Comparison of ENCODE assay signal across 8 cellular contexts in genomic region chr6:33418690-33419291, GRCh38. TPM values are rescaled to one million over a fixed set of nuclear protein-coding genes. Genes with fewer than 3 reads are reported as not detected.
DNase-seq lines count a peak whose midpoint lies in the region; ATAC-seq and TF ChIP-seq lines count a peak whose summit lies in the region.

No MANE protein-coding gene starts in this region.

- H3K4me1 ChIP-seq in CD8-positive, alpha-beta memory T cell (ENCODE audit: insufficient read depth, low read length) = peaks cover 45% of the 10 kb centered on the region
- H3K4me1 ChIP-seq in PC-3 (ENCODE audit: insufficient read depth, low read length) (peaks cover 28% of the 10 kb centered on the region), mononuclear cell (ENCODE audit: insufficient read depth, low read length) (peaks cover 53% of the 10 kb centered on the region), vagina (peaks cover 48% of the 10 kb centered on the region)

- TSS peak; percentile 75 for BruUV-seq in PC-3 (replicated peaks; lab: Mats Ljungman, UMichigan)

- peaks cover 0 to 3% of the 10 kb centered on the region in 2 donors for H3K27me3 Mint-ChIP-seq in CD8-positive, alpha-beta memory T cell

- no peaks in the 10 kb centered on the region for H3K27me3 ChIP-seq in CD8-positive, alpha-beta memory T cell (ENCODE audit: insufficient read depth, low read length, poor library complexity, severe bottlenecking)
- H3K27me3 ChIP-seq in PC-3 (ENCODE audit: low read length) (no peaks in the 10 kb centered on the region), mononuclear cell (ENCODE audit: insufficient read depth, low read length) (no peaks in the 10 kb centered on the region), vagina (no peaks in the 10 kb centered on the region)

- H3K9me3 Mint-ChIP-seq in CD8-positive, alpha-beta memory T cell = peaks cover 0 to 2% (median 0%) of the 10 kb centered on the region in 5 donors

- peak overlapping the region; percentile 76 for H2AFZ ChIP-seq in PC-3 (ENCODE audit: low read length)

- no peaks in the 10 kb centered on the region for H4K20me1 ChIP-seq in PC-3 (ENCODE audit: low read length)

- DNase-seq in CD8-positive, alpha-beta memory T cell = peak in 4 of 5 donors; percentile 50 to 76 (median 70)
- DNase-seq in PC-3 (no peak), cardiac fibroblast (ENCODE audit: low read depth in 2 of 2) (peak; percentile 41 to 42), vagina (ENCODE audit: extremely low spot score in 2 of 2) (no peak), inferior parietal cortex (ENCODE audit: extremely low spot score) (no peak), COLO668 (lab: John Stamatoyannopoulos, UW; ENCODE audit: unreplicated experiment) (no peak)

- H3K9ac ChIP-seq in PC-3 (ENCODE audit: low read length) = peak overlapping the region; percentile 46

- peaks cover 59 to 63% (median 59%) of the 10 kb centered on the region in 3 donors for H3K4me1 Mint-ChIP-seq in CD8-positive, alpha-beta memory T cell

- H3K9me2 ChIP-seq in PC-3 (replicated peaks; ENCODE audit: low read length) = no peaks in the 10 kb centered on the region

- peak overlapping the region; percentile 89 to 100 (median 100) for H3K27ac Mint-ChIP-seq in CD8-positive, alpha-beta memory T cell

- ATAC-seq in PC-3 (no peak), GM19035 (IDR thresholded peaks at IDR 0.05; ENCODE audit: unreplicated experiment) (no peak)

- peak overlapping the region; percentile 99 for H3K4me2 ChIP-seq in PC-3 (ENCODE audit: low read length)

- peak overlapping the region; percentile 68 for H3K4me3 ChIP-seq in CD8-positive, alpha-beta memory T cell (ENCODE audit: low read length)
- peak overlapping the region; percentile 47; the same call in 1 of the 2 replicates for H3K4me3 ChIP-seq in PC-3 (ENCODE audit: low read length)
- peak overlapping the region; percentile 23 to 39 for H3K4me3 ChIP-seq in cardiac fibroblast (replicated peaks in 1 of 2; ENCODE audit: low read depth in 2 of 2, low read length in 2 of 2)
- peak overlapping the region; percentile 43 for H3K4me3 ChIP-seq in mononuclear cell (ENCODE audit: low read length)
- H3K4me3 ChIP-seq in vagina = peak overlapping the region; percentile 60 to 71

- H3K27ac ChIP-seq in CD8-positive, alpha-beta memory T cell (ENCODE audit: low read depth, low read length) = peak overlapping the region; percentile 90
- H3K27ac ChIP-seq in PC-3 (ENCODE audit: low read length) = peak overlapping the region; percentile 44
- H3K27ac ChIP-seq in vagina = peak overlapping the region; percentile 98

- H3K9me3 ChIP-seq in CD8-positive, alpha-beta memory T cell (ENCODE audit: low read length) = no peaks in the 10 kb centered on the region
- H3K9me3 ChIP-seq in PC-3 (ENCODE audit: low read length) (no peaks in the 10 kb centered on the region), mononuclear cell (ENCODE audit: low read depth, low read length) (no peaks in the 10 kb centered on the region), vagina (no peaks in the 10 kb centered on the region)

- H3K79me2 ChIP-seq in PC-3 (ENCODE audit: low read length) = peaks cover 27% of the 10 kb centered on the region

- H3F3A ChIP-seq in PC-3 (ENCODE audit: low read length, unreplicated experiment) = no peaks in the 10 kb centered on the region

- TF ChIP-seq CTCF in PC-3 (conservative IDR thresholded peaks at IDR 0.05; ENCODE audit: low read depth, low read length) = no peak; the same call in 1 of the 2 replicates
- no peak for TF ChIP-seq CTCF in cardiac fibroblast (IDR thresholded peaks at IDR 0.05; ENCODE audit: low read depth, low read length)
- TF ChIP-seq CTCF in vagina (IDR thresholded peaks at IDR 0.05) = no peak

- TF ChIP-seq POLR2A in vagina (IDR thresholded peaks at IDR 0.05) = no peak

- intact Hi-C loops in PC-3 (cut with micrococcal nuclease) (loop anchor here (1.0 to 10.0 kb wide), 2 partner anchors 8 to 214 kb away; partner anchors contain the start of genes HSD17B8, RING1, RXRB and SLC39A7), vagina (cut with DNase I) (loop anchor here (5.0 kb wide), 1 partner anchor 101 kb away; the partner anchor contains the start of gene ZBTB22)

- POLR2A ChIA-PET in CD8-positive, alpha-beta memory T cell (lab: Charles Lee) = interaction anchor here (0.5 to 1.6 kb wide), 10 partner anchors 9 to 1589 kb away, joined by 3 to 8 read pairs (median 4); partner anchors contain the start of genes B3GALT4, KIFC1, RPS18 and VPS52
- POLR2A ChIA-PET in PC-3 (lab: Charles Lee; ENCODE audit: unreplicated experiment) = interaction anchor here (0.6 kb wide), 1 partner anchor 649 kb away, joined by 3 read pairs; no protein-coding TSS in a partner anchor

- CTCF ChIA-PET in CD8-positive, alpha-beta memory T cell (lab: Charles Lee) = interaction anchor here (1.0 to 2.9 kb wide), 5 partner anchors 11 to 170 kb away, joined by 3 to 15 read pairs (median 3); no protein-coding TSS in a partner anchor
- CTCF ChIA-PET in PC-3 (lab: Charles Lee) = no interaction called here

- peaks cover 20% of the 10 kb centered on the region for H3K36me3 ChIP-seq in CD8-positive, alpha-beta memory T cell (ENCODE audit: insufficient read depth, low read length)
- H3K36me3 ChIP-seq in PC-3 (ENCODE audit: low read depth, low read length) (peaks cover 11% of the 10 kb centered on the region; the same call in 1 of the 2 replicates), vagina (peaks cover 0 to 16% of the 10 kb centered on the region in 2 donors)

- H3K4me3 Mint-ChIP-seq in CD8-positive, alpha-beta memory T cell = peak overlapping the region; percentile 85 to 95 (median 92)

- peaks cover 5 to 40% (median 5%) of the 10 kb centered on the region in 3 donors for H3K36me3 Mint-ChIP-seq in CD8-positive, alpha-beta memory T cell

RNA-seq across cellular contexts. Expression of gene CUTA, which starts 0.9 kb away (rescaled TPM):
- 100 to 1,000 TPM; 149 to 164 TPM for total RNA-seq in CD8-positive, alpha-beta memory T cell
- 451 TPM for polyA plus RNA-seq in CD8-positive, alpha-beta memory T cell
- total RNA-seq in PC-3 (2014; rRNA removed) (227 and 242 TPM in 2 replicates), mononuclear cell (66.3 TPM), vagina (73.2 TPM)

RNA-seq across cellular contexts. Expression of gene SYNGAP1, which starts 1.1 kb away (rescaled TPM):
- total RNA-seq in CD8-positive, alpha-beta memory T cell = 10 to 100 TPM; 22.6 to 24.9 TPM
- polyA plus RNA-seq in CD8-positive, alpha-beta memory T cell = 1.0 TPM
- total RNA-seq in PC-3 (2014; rRNA removed) = 1.9 and 2.9 TPM in 2 replicates
- total RNA-seq in mononuclear cell = 10.5 TPM
- 16.0 TPM for total RNA-seq in vagina

RNA-seq across cellular contexts. Expression of gene PHF1, which starts 8.0 kb away (rescaled TPM):
- 10 to 100 TPM; 38.5 to 43.3 TPM for total RNA-seq in CD8-positive, alpha-beta memory T cell
- polyA plus RNA-seq in CD8-positive, alpha-beta memory T cell = 76.5 TPM
- total RNA-seq in PC-3 (2014; rRNA removed) = 36.6 and 40.3 TPM in 2 replicates
- total RNA-seq in mononuclear cell = 78.5 TPM
- 73.2 TPM for total RNA-seq in vagina

RNA-seq across cellular contexts. Expression of gene KIFC1, which starts 27.2 kb away (rescaled TPM):
- total RNA-seq in CD8-positive, alpha-beta memory T cell = 10 to 100 TPM; 51.6 to 52.7 TPM
- polyA plus RNA-seq in CD8-positive, alpha-beta memory T cell = 0.39 TPM
- total RNA-seq in PC-3 (2014; rRNA removed) (60.6 and 66.7 TPM in 2 replicates), mononuclear cell (0.94 TPM), vagina (27.5 TPM)

RNA-seq across cellular contexts. Expression of gene ZBTB9, which starts 35.6 kb away (rescaled TPM):
- 10 to 100 TPM; 16.4 to 16.5 TPM for total RNA-seq in CD8-positive, alpha-beta memory T cell
- 9.1 TPM for polyA plus RNA-seq in CD8-positive, alpha-beta memory T cell
- total RNA-seq in PC-3 (2014; rRNA removed) = 7.0 and 9.1 TPM in 2 replicates
- 3.5 TPM for total RNA-seq in mononuclear cell
- total RNA-seq in vagina = 1.5 TPM

Comparison
In these comparisons a context has a peak if more than half of its experiments do, and no peak if none do; other contexts are left out.
1. DNase-seq: peak in CD8-positive, alpha-beta memory T cell (4 of 5) and cardiac fibroblast (2 of 2); none in PC-3 (single experiment), vagina (0 of 2), inferior parietal cortex (single experiment) and COLO668 (single experiment).
2. H3K27ac ChIP-seq: peak in every context shown above with its lines; median percentile 98 in vagina; 90 in CD8-positive, alpha-beta memory T cell; 44 in PC-3.
3. Peak in every context shown above with its lines, with median percentiles within 50 percentile points of each other: H3K4me3 ChIP-seq.